ENCODE assay signal across 1 cellular context in genomic region chr19:50315773-50316448, GRCh38.
A peak's percentile ranks its signal among the peaks of the same experiment; 100 is the strongest.
TF ChIP-seq lines count a peak whose summit lies in the region.

No MANE protein-coding gene starts in this region.

TF ChIP-seq in A549, 52 proteins besides CTCF, POLR2A, EP300 and RAD21 (continued from another document):
- TF ChIP-seq POLR2AphosphoS2 (conservative IDR thresholded peaks at IDR 0.05; ENCODE audit: low read length): no peak
- 0 out of 2 replicates have a peak, but pooled peaks have one; percentile 46 for TF ChIP-seq CHD4 (IDR thresholded peaks at IDR 0.05; ENCODE audit: borderline replicate concordance)
- TF ChIP-seq CHD2 (IDR thresholded peaks at IDR 0.05; ENCODE audit: low read length, partially characterized antibody): peak; percentile 83
- TF ChIP-seq NFE2L2 (conservative IDR thresholded peaks at IDR 0.05; ENCODE audit: low read length): no peak
- TF ChIP-seq BHLHE40 (IDR thresholded peaks at IDR 0.05; ENCODE audit: low read depth, low read length): no peak
- TF ChIP-seq HOXA7 (CRISPR knock-in tag; IDR thresholded peaks at IDR 0.05): no peak
- TF ChIP-seq ATOH8 (CRISPR knock-in tag; IDR thresholded peaks at IDR 0.05; ENCODE audit: low read depth): no peak
- no peak for TF ChIP-seq JUNB (IDR thresholded peaks at IDR 0.05)
- no peak for TF ChIP-seq HDAC2 (IDR thresholded peaks at IDR 0.05)
- TF ChIP-seq FOSL2 (IDR thresholded peaks at IDR 0.05): no peak
- TF ChIP-seq FOSL2 (CRISPR knock-in tag; IDR thresholded peaks at IDR 0.05): no peak
- no peak for TF ChIP-seq ESRRA (IDR thresholded peaks at IDR 0.05; ENCODE audit: borderline replicate concordance, low read length)
- no peak for TF ChIP-seq RCOR1 (IDR thresholded peaks at IDR 0.05; ENCODE audit: low read depth, low read length)
- TF ChIP-seq REST (IDR thresholded peaks at IDR 0.05): peak; percentile 68
- no peak for TF ChIP-seq NPAS2 (CRISPR knock-in tag; IDR thresholded peaks at IDR 0.05; ENCODE audit: borderline replicate concordance)
- no peak; a peak in 1 of 5 replicates for TF ChIP-seq JUN (IDR thresholded peaks at IDR 0.05)
- TF ChIP-seq ZC3H11A (IDR thresholded peaks at IDR 0.05): no peak
- no peak for TF ChIP-seq CBX2 (IDR thresholded peaks at IDR 0.05; ENCODE audit: borderline replicate concordance, low read depth)
- TF ChIP-seq HOXB13 (CRISPR knock-in tag; IDR thresholded peaks at IDR 0.05; ENCODE audit: low read depth): no peak
- TF ChIP-seq CEBPB (IDR thresholded peaks at IDR 0.05): no peak
- TF ChIP-seq MAZ (IDR thresholded peaks at IDR 0.05; ENCODE audit: borderline replicate concordance, low read depth, low read length): 0 out of 2 replicates have a peak, but pooled peaks have one; percentile 32
